Comparison of ENCODE assay signal across 29 cellular contexts in the genomic region with DNA sequence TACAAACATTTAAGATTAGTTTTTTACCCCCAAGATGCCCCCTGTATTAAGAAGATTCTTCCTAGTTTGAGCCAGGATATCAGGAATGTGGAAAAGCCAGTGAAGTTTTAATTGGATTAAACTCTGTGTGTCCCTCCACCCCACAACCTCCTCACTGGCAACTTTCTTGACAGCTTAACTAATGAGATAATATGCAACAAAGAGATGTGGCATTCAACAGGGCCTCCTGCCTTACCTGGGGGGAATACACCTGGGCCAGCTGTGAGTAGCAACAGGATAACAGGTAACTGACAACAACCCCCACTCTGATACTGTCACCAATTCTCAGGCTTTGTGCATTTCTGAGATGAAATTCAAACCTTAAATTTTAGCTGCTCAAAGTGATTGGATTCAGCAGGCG.
"Had no signal": no experiment of that assay in that cellular context is flagged by ENCODE, and none has a peak within 500 bp of the region (broad histone marks: within the 10 kb centered on the region; RNA-seq: fewer than 3 reads in every experiment).

No MANE protein-coding gene starts in this region.

- H3K9me3 Mint-ChIP-seq: activated CD4-positive, alpha-beta memory T cell treated with anti-CD3 and anti-CD28 coated beads for 36 hours; activated CD4-positive, alpha-beta T cell treated with anti-CD3 and anti-CD28 coated beads, Interleukin-2, amount 10 ng/mL, durations not matched to agents 24 days and 14 days; activated naive CD4-positive, alpha-beta T cell treated with anti-CD3 and anti-CD28 coated beads for 36 hours; activated naive CD8-positive, alpha-beta T cell treated with anti-CD3 and anti-CD28 coated beads, Interleukin-2, amount 10 ng/mL, durations not matched to agents 7 days and 5 days; activated T-helper 1 cell treated with anti-CD3 and anti-CD28 coated beads, Interleukin-12 subunit alpha, Interleukin-12 subunit beta, Interleukin-2, Interleukin-4 antibody, amounts not matched to agents 30 ng/mL and 10 ng/mL and 1 ng/mL, durations not matched to agents 14 hours and 24 hours and 36 hours; activated T-helper 2 cell treated with anti-CD3 and anti-CD28 coated beads, Interferon-gamma antibody, Interleukin-2, Interleukin-4, amounts not matched to agents 10 μg/mL and 5 μg/mL and 100 μg/mL, durations not matched to agents 14 hours and 24 hours and 36 hours; dendritic cell treated with granulocyte-macrophage colony-stimulating factor and Interleukin-4, amounts not matched to agents 40 ng/mL and 50 ng/mL, for 4 days had no signal

- H3K4me3 Mint-ChIP-seq: activated CD4-positive, alpha-beta memory T cell treated with anti-CD3 and anti-CD28 coated beads for 36 hours; activated CD4-positive, alpha-beta T cell treated with anti-CD3 and anti-CD28 coated beads for 36 hours; activated CD4-positive, alpha-beta T cell treated with anti-CD3 and anti-CD28 coated beads, Interleukin-2, amount 10 ng/mL, durations not matched to agents 24 days and 14 days; activated CD8-positive, alpha-beta memory T cell treated with anti-CD3 and anti-CD28 coated beads, Interleukin-2, amount 10 ng/mL, durations not matched to agents 7 days and 5 days; activated CD8-positive, alpha-beta T cell treated with anti-CD3 and anti-CD28 coated beads, Interleukin-2, amount 10 ng/mL, durations not matched to agents 7 days and 5 days; activated naive CD4-positive, alpha-beta T cell treated with anti-CD3 and anti-CD28 coated beads for 36 hours; activated naive CD4-positive, alpha-beta T cell treated with anti-CD3 and anti-CD28 coated beads, Interleukin-2, amount 50 U/mL, for 24 hours; activated naive CD8-positive, alpha-beta T cell treated with anti-CD3 and anti-CD28 coated beads, Interleukin-2, amount 10 ng/mL, durations not matched to agents 7 days and 5 days; activated T-helper 1 cell treated with anti-CD3 and anti-CD28 coated beads, Interleukin-12 subunit alpha, Interleukin-12 subunit beta, Interleukin-2, Interleukin-4 antibody, amounts not matched to agents 30 ng/mL and 10 ng/mL and 1 ng/mL, durations not matched to agents 14 hours and 24 hours and 36 hours; central memory CD8-positive, alpha-beta T cell; dendritic cell treated with granulocyte-macrophage colony-stimulating factor and Interleukin-4, amounts not matched to agents 40 ng/mL and 50 ng/mL, for 4 days had no signal

- H3K27ac ChIP-seq: brain microvascular endothelial cell, coronary artery, dorsolateral prefrontal cortex, esophagus muscularis mucosa, foreskin keratinocyte, gastrocnemius medialis had no signal

- FAIRE-seq: astrocyte, bronchial epithelial cell had no signal

- H3K27ac Mint-ChIP-seq: activated CD4-positive, alpha-beta memory T cell treated with anti-CD3 and anti-CD28 coated beads for 36 hours; activated CD4-positive, alpha-beta T cell treated with anti-CD3 and anti-CD28 coated beads for 36 hours; activated CD4-positive, alpha-beta T cell treated with anti-CD3 and anti-CD28 coated beads, Interleukin-2, amount 10 ng/mL, durations not matched to agents 24 days and 14 days; activated CD8-positive, alpha-beta memory T cell treated with anti-CD3 and anti-CD28 coated beads, Interleukin-2, amount 10 ng/mL, durations not matched to agents 7 days and 5 days; activated CD8-positive, alpha-beta T cell treated with anti-CD3 and anti-CD28 coated beads, Interleukin-2, amount 10 ng/mL, durations not matched to agents 7 days and 5 days; activated naive CD4-positive, alpha-beta T cell treated with anti-CD3 and anti-CD28 coated beads for 36 hours; activated naive CD4-positive, alpha-beta T cell treated with anti-CD3 and anti-CD28 coated beads, Interleukin-2, amount 50 U/mL, for 24 hours; activated naive CD8-positive, alpha-beta T cell treated with anti-CD3 and anti-CD28 coated beads, Interleukin-2, amount 10 ng/mL, durations not matched to agents 7 days and 5 days; activated T-helper 1 cell treated with anti-CD3 and anti-CD28 coated beads, Interleukin-12 subunit alpha, Interleukin-12 subunit beta, Interleukin-2, Interleukin-4 antibody, amounts not matched to agents 30 ng/mL and 10 ng/mL and 1 ng/mL, durations not matched to agents 14 hours and 24 hours and 36 hours; activated T-helper 2 cell treated with anti-CD3 and anti-CD28 coated beads, Interferon-gamma antibody, Interleukin-2, Interleukin-4, amounts not matched to agents 10 μg/mL and 5 μg/mL and 100 μg/mL, durations not matched to agents 14 hours and 24 hours and 36 hours; dendritic cell treated with granulocyte-macrophage colony-stimulating factor and Interleukin-4, amounts not matched to agents 40 ng/mL and 50 ng/mL, for 4 days had no signal

- H3K4me1 Mint-ChIP-seq: activated CD4-positive, alpha-beta T cell treated with anti-CD3 and anti-CD28 coated beads for 36 hours; activated CD4-positive, alpha-beta T cell treated with anti-CD3 and anti-CD28 coated beads, Interleukin-2, amount 10 ng/mL, durations not matched to agents 24 days and 14 days; activated CD8-positive, alpha-beta memory T cell treated with anti-CD3 and anti-CD28 coated beads, Interleukin-2, amount 10 ng/mL, durations not matched to agents 7 days and 5 days; activated naive CD4-positive, alpha-beta T cell treated with anti-CD3 and anti-CD28 coated beads, Interleukin-2, amount 50 U/mL, for 24 hours; activated naive CD8-positive, alpha-beta T cell treated with anti-CD3 and anti-CD28 coated beads, Interleukin-2, amount 10 ng/mL, durations not matched to agents 7 days and 5 days; central memory CD8-positive, alpha-beta T cell had no signal

- DNase-seq: activated CD4-positive, alpha-beta memory T cell treated with anti-CD3 and anti-CD28 coated beads for 36 hours; activated CD4-positive, alpha-beta T cell treated with anti-CD3 and anti-CD28 coated beads for 36 hours; activated CD4-positive, alpha-beta T cell treated with anti-CD3 and anti-CD28 coated beads, Interleukin-2, amount 10 ng/mL, durations not matched to agents 24 days and 14 days; activated CD4-positive, CD25-positive, alpha-beta regulatory T cell; activated CD4-positive, CD25-positive, alpha-beta regulatory T cell treated with anti-CD3 and anti-CD28 coated beads, Interleukin-2, amount 50 U/mL, for 72 hours; activated CD8-positive, alpha-beta memory T cell treated with anti-CD3 and anti-CD28 coated beads, Interleukin-2, amount 10 ng/mL, durations not matched to agents 7 days and 5 days; activated CD8-positive, alpha-beta memory T cell treated with anti-CD3 and anti-CD28 coated beads, Interleukin-2, amount 50 U/mL, for 4 hours; activated CD8-positive, alpha-beta T cell treated with anti-CD3 and anti-CD28 coated beads, Interleukin-2, amount 10 ng/mL, durations not matched to agents 7 days and 5 days; activated effector memory CD4-positive, alpha-beta T cell treated with anti-CD3 and anti-CD28 coated beads, Interleukin-2, amount 50 U/mL, for 16 hours; activated naive CD4-positive, alpha-beta T cell treated with anti-CD3 and anti-CD28 coated beads for 36 hours; activated naive CD8-positive, alpha-beta T cell treated with anti-CD3 and anti-CD28 coated beads, Interleukin-2, amount 10 ng/mL, durations not matched to agents 7 days and 5 days; activated T-cell treated with anti-CD3 and anti-CD28 coated beads, Interleukin-2, amount 50 U/mL, for 1 hour; activated T-cell treated with anti-CD3 and anti-CD28 coated beads, Interleukin-2, amount 50 U/mL, for 48 hours; anterior cingulate cortex; brain microvascular endothelial cell; dorsolateral prefrontal cortex; effector memory CD4-positive, alpha-beta T cell; erythroblast; foreskin keratinocyte; gastrocnemius medialis had no signal

- H3K9me3 ChIP-seq: esophagus muscularis mucosa, gastrocnemius medialis had no signal

- H3K4me3 ChIP-seq: coronary artery, dorsolateral prefrontal cortex, esophagus muscularis mucosa, gastrocnemius medialis had no signal

- H3K36me3 Mint-ChIP-seq: activated CD4-positive, alpha-beta memory T cell treated with anti-CD3 and anti-CD28 coated beads for 36 hours; activated CD8-positive, alpha-beta memory T cell treated with anti-CD3 and anti-CD28 coated beads, Interleukin-2, amount 10 ng/mL, durations not matched to agents 7 days and 5 days; activated naive CD4-positive, alpha-beta T cell treated with anti-CD3 and anti-CD28 coated beads, Interleukin-2, amount 50 U/mL, for 24 hours; activated naive CD8-positive, alpha-beta T cell treated with anti-CD3 and anti-CD28 coated beads, Interleukin-2, amount 10 ng/mL, durations not matched to agents 7 days and 5 days had no signal

- H3K4me1 ChIP-seq: esophagus muscularis mucosa, foreskin keratinocyte, gastrocnemius medialis had no signal

- H3K27me3 Mint-ChIP-seq: activated CD4-positive, alpha-beta memory T cell treated with anti-CD3 and anti-CD28 coated beads for 36 hours; activated CD4-positive, alpha-beta T cell treated with anti-CD3 and anti-CD28 coated beads for 36 hours; activated CD4-positive, alpha-beta T cell treated with anti-CD3 and anti-CD28 coated beads, Interleukin-2, amount 10 ng/mL, durations not matched to agents 24 days and 14 days; activated CD8-positive, alpha-beta memory T cell treated with anti-CD3 and anti-CD28 coated beads, Interleukin-2, amount 10 ng/mL, durations not matched to agents 7 days and 5 days; activated naive CD4-positive, alpha-beta T cell treated with anti-CD3 and anti-CD28 coated beads, Interleukin-2, amount 50 U/mL, for 24 hours; activated naive CD8-positive, alpha-beta T cell treated with anti-CD3 and anti-CD28 coated beads, Interleukin-2, amount 10 ng/mL, durations not matched to agents 7 days and 5 days; central memory CD8-positive, alpha-beta T cell; dendritic cell treated with granulocyte-macrophage colony-stimulating factor and Interleukin-4, amounts not matched to agents 40 ng/mL and 50 ng/mL, for 4 days had no signal

- ATAC-seq: activated CD4-positive, alpha-beta T cell treated with anti-CD3 and anti-CD28 coated beads for 36 hours; activated CD8-positive, alpha-beta memory T cell treated with anti-CD3 and anti-CD28 coated beads, Interleukin-2, amount 10 ng/mL, durations not matched to agents 7 days and 5 days; activated CD8-positive, alpha-beta T cell treated with anti-CD3 and anti-CD28 coated beads, Interleukin-2, amount 10 ng/mL, durations not matched to agents 7 days and 5 days; foreskin keratinocyte; gastrocnemius medialis had no signal

- H3K36me3 ChIP-seq: brain microvascular endothelial cell, esophagus muscularis mucosa, gastrocnemius medialis had no signal

- H3K27me3 ChIP-seq: brain microvascular endothelial cell, foreskin keratinocyte, gastrocnemius medialis had no signal
